ENCODE assay signal across 32 cellular contexts in genomic region chr4:103692615-103693014, GRCh38. TPM values are rescaled to one million over a fixed set of nuclear protein-coding genes. Genes with fewer than 3 reads are reported as not detected.
"Had no signal": no experiment of that assay in that cellular context is flagged by ENCODE, and none has a peak within 500 bp of the region (broad histone marks: within the 10 kb centered on the region; RNA-seq: fewer than 3 reads in every experiment).

No MANE protein-coding gene starts in this region.

- DNase-seq: activated B cell treated with CpG ODN at 0.5 μM for 24 hours; activated CD4-positive, alpha-beta T cell treated with anti-CD3 and anti-CD28 coated beads for 48 hours; activated CD4-positive, alpha-beta T cell treated with anti-CD3 and anti-CD28 coated beads, Interleukin-2, amount 50 U/mL, for 1 hour; activated CD4-positive, alpha-beta T cell treated with anti-CD3 and anti-CD28 coated beads, Interleukin-2, amount 50 U/mL, for 48 hours; activated CD8-positive, alpha-beta memory T cell treated with anti-CD3 and anti-CD28 coated beads for 24 hours; activated CD8-positive, alpha-beta T cell treated with anti-CD3 and anti-CD28 coated beads for 36 hours; activated effector memory CD4-positive, alpha-beta T cell treated with Interleukin-2 at 50 U/mL for 16 hours; activated gamma-delta T cell treated with Interleukin-2 at 50 U/mL for 16 hours; activated naive CD4-positive, alpha-beta T cell treated with anti-CD3 and anti-CD28 coated beads for 36 hours; activated naive CD8-positive, alpha-beta T cell treated with anti-CD3 and anti-CD28 coated beads for 36 hours; activated naive CD8-positive, alpha-beta T cell treated with anti-CD3 and anti-CD28 coated beads, Interleukin-2, amount 50 U/mL, for 24 hours; activated T-cell treated with anti-CD3 and anti-CD28 coated beads, Interleukin-2, amount 50 U/mL, for 4 hours; adrenal gland; amygdala; aorta; body of pancreas; dorsolateral prefrontal cortex; effector memory CD4-positive, alpha-beta T cell; endodermal cell; erythroblast; foreskin melanocyte; heart right ventricle; T-helper 17 cell; T1000; WERI-Rb-1 had no signal

- H3K4me3 ChIP-seq: adrenal gland, body of pancreas, cardiac muscle cell, coronary artery, dorsolateral prefrontal cortex, esophagus muscularis mucosa, gastroesophageal sphincter, heart right ventricle, hepatocyte had no signal

RNA-seq across cellular contexts. Expression of gene TACR3, which starts 27.2 kb away (rescaled TPM):
- total RNA-seq: activated B cell treated with CpG ODN at 0.5 μM for 24 hours; activated CD8-positive, alpha-beta T cell treated with anti-CD3 and anti-CD28 coated beads for 36 hours; activated naive CD4-positive, alpha-beta T cell treated with anti-CD3 and anti-CD28 coated beads for 36 hours; activated naive CD8-positive, alpha-beta T cell treated with anti-CD3 and anti-CD28 coated beads for 36 hours; activated T-cell treated with anti-CD3 and anti-CD28 coated beads, Interleukin-2, amount 50 U/mL, for 4 hours; activated T-helper 17 cell treated with anti-CD3 and anti-CD28 coated beads, Interleukin-2, amount 50 U/mL, for 72 hours; aorta; body of pancreas; cardiac muscle cell; gastroesophageal sphincter; glomerular endothelial cell; heart right ventricle; T-helper 17 cell had no signal
